In genomic region chr10:35613597-35614226, GRCh38 we compare ENCODE assay signal across 1 cellular context.
TF ChIP-seq lines count a peak whose summit lies in the region.

No MANE protein-coding gene starts in this region.

TF ChIP-seq in HCT116, 20 proteins besides CTCF, POLR2A, EP300 and RAD21 (continued from another document):
- no peak for TF ChIP-seq SIN3A (IDR thresholded peaks at IDR 0.05; ENCODE audit: low read depth)
